Comparison of ENCODE assay signal across 18 cellular contexts in genomic region chr14:24102357-24103048, GRCh38. TPM values are rescaled to one million over a fixed set of nuclear protein-coding genes. Genes with fewer than 3 reads are reported as not detected.
DNase-seq lines count a peak whose midpoint lies in the region; ATAC-seq and TF ChIP-seq lines count a peak whose summit lies in the region.
"Had no signal": no experiment of that assay in that cellular context is flagged by ENCODE, and none has a peak within 500 bp of the region (broad histone marks: within the 10 kb centered on the region; RNA-seq: fewer than 3 reads in every experiment).

No MANE protein-coding gene starts in this region.

- H3K27ac ChIP-seq in spleen: no peak overlapping the region
- no peak overlapping the region for H3K27ac ChIP-seq in esophagus muscularis mucosa (replicated peaks in 1 of 4)
- H3K27ac ChIP-seq: HL-60 had no signal

- H3K36me3 ChIP-seq in Caco-2 (ENCODE audit: control insufficient read depth, insufficient read depth, low read length) (no peaks in the 10 kb centered on the region; the same call in 1 of the 2 replicates), spleen (peaks cover 0 to 78% (median 52%) of the 10 kb centered on the region in 6 donors), esophagus muscularis mucosa (peaks cover 5 to 39% (median 24%) of the 10 kb centered on the region in 4 donors)

- POLR2A ChIA-PET in Caco-2 (lab: Charles Lee): interaction anchor here (0.7 to 1.0 kb wide), 2 partner anchors 13 to 114 kb away, joined by 3 to 4 read pairs; partner anchors contain the start of genes DCAF11, DHRS4L2 and NRL
- POLR2A ChIA-PET in activated naive CD8-positive, alpha-beta T cell treated with anti-CD3 and anti-CD28 coated beads, Interleukin-2, amount 10 ng/mL, durations not matched to agents 7 days and 5 days (lab: Charles Lee): interaction anchor here (1.0 to 1.7 kb wide), 2 partner anchors 9 to 33 kb away, joined by 4 to 7 read pairs; no protein-coding TSS in a partner anchor

- WGBS in spleen, 5 donors: 88 to 95% (median 93%) methylated on average over 7 of the region's 7 CpGs
- 94% methylated on average over 7 of the region's 7 CpGs for WGBS in esophagus muscularis mucosa

- ATAC-seq in GM18505 (IDR thresholded peaks at IDR 0.05; ENCODE audit: unreplicated experiment): no peak
- no peak for ATAC-seq in activated naive CD8-positive, alpha-beta T cell treated with anti-CD3 and anti-CD28 coated beads, Interleukin-2, amount 10 ng/mL, durations not matched to agents 7 days and 5 days (ENCODE audit: low read depth)
- ATAC-seq in GM18498 (IDR thresholded peaks at IDR 0.05; ENCODE audit: unreplicated experiment): no peak

- TF ChIP-seq CTCF in Caco-2 (IDR thresholded peaks at IDR 0.05; ENCODE audit: insufficient read depth in 1 of 2, low read depth in 1 of 2, low read length in 1 of 2, severe bottlenecking in 1 of 2, unreplicated experiment in 1 of 2): no peak
- TF ChIP-seq CTCF in spleen (IDR thresholded peaks at IDR 0.05 in 8 of 11, conservative IDR thresholded peaks at IDR 0.05 in 3 of 11): no peak
- no peak for TF ChIP-seq CTCF in esophagus muscularis mucosa (IDR thresholded peaks at IDR 0.05)

- peak overlapping the region; percentile 27 for H3K27ac Mint-ChIP-seq in Caco-2 (ENCODE audit: unreplicated experiment)
- H3K27ac Mint-ChIP-seq in activated naive CD8-positive, alpha-beta T cell treated with anti-CD3 and anti-CD28 coated beads, Interleukin-2, amount 10 ng/mL, durations not matched to agents 7 days and 5 days: peak overlapping the region; percentile 46
- H3K27ac Mint-ChIP-seq: CD4-positive, CD25-positive, alpha-beta regulatory T cell; CD8-positive, alpha-beta memory T cell had no signal

- no peaks in the 10 kb centered on the region for H3K9me3 Mint-ChIP-seq in Caco-2 (ENCODE audit: unreplicated experiment)
- no peaks in the 10 kb centered on the region for H3K9me3 Mint-ChIP-seq in activated naive CD8-positive, alpha-beta T cell treated with anti-CD3 and anti-CD28 coated beads, Interleukin-2, amount 10 ng/mL, durations not matched to agents 7 days and 5 days
- H3K9me3 Mint-ChIP-seq: CD8-positive, alpha-beta memory T cell; IgD-negative memory B cell had no signal

- no peaks in the 10 kb centered on the region for H3K4me1 ChIP-seq in Caco-2
- H3K4me1 ChIP-seq in spleen: peaks cover 3 to 21% (median 12%) of the 10 kb centered on the region in 6 donors
- H3K4me1 ChIP-seq in esophagus muscularis mucosa: no peaks in the 10 kb centered on the region
- H3K4me1 ChIP-seq: BE2C, HAP-1 had no signal

- H3K4me3 Mint-ChIP-seq in Caco-2 (ENCODE audit: unreplicated experiment): no peak overlapping the region
- no peak overlapping the region for H3K4me3 Mint-ChIP-seq in activated naive CD8-positive, alpha-beta T cell treated with anti-CD3 and anti-CD28 coated beads, Interleukin-2, amount 10 ng/mL, durations not matched to agents 7 days and 5 days
- H3K4me3 Mint-ChIP-seq: CD8-positive, alpha-beta memory T cell; IgD-negative memory B cell had no signal

- H3K9me3 ChIP-seq in Caco-2: peaks cover 9% of the 10 kb centered on the region
- H3K9me3 ChIP-seq in spleen: no peaks in the 10 kb centered on the region
- H3K9me3 ChIP-seq in esophagus muscularis mucosa: no peaks in the 10 kb centered on the region
- H3K9me3 ChIP-seq: BE2C, HAP-1 had no signal

- H3K27me3 ChIP-seq in Caco-2 (replicated peaks; ENCODE audit: control insufficient read depth, insufficient read depth, low read length) (no peaks in the 10 kb centered on the region), spleen (replicated peaks in 1 of 7) (no peaks in the 10 kb centered on the region), esophagus muscularis mucosa (no peaks in the 10 kb centered on the region)
- H3K27me3 ChIP-seq: BE2C had no signal

- no TSS peak for BruUV-seq in Caco-2 (replicated peaks; lab: Mats Ljungman, UMichigan)

- H3K4me1 Mint-ChIP-seq in Caco-2 (ENCODE audit: low read depth, unreplicated experiment): no peaks in the 10 kb centered on the region
- peaks cover 13% of the 10 kb centered on the region for H3K4me1 Mint-ChIP-seq in activated naive CD8-positive, alpha-beta T cell treated with anti-CD3 and anti-CD28 coated beads, Interleukin-2, amount 10 ng/mL, durations not matched to agents 7 days and 5 days
- H3K4me1 Mint-ChIP-seq: CD8-positive, alpha-beta memory T cell had no signal

- peak; percentile 0 for TF ChIP-seq POLR2A in GM18505 (IDR thresholded peaks at IDR 0.05; ENCODE audit: borderline replicate concordance, extremely low read depth, insufficient read depth, insufficient read length)
- no peak for TF ChIP-seq POLR2A in spleen (IDR thresholded peaks at IDR 0.05)
- TF ChIP-seq POLR2A in esophagus muscularis mucosa (IDR thresholded peaks at IDR 0.05; ENCODE audit: low read depth): no peak

- no peak overlapping the region for H3K4me3 ChIP-seq in Caco-2 (ENCODE audit: low read depth, low read length)
- H3K4me3 ChIP-seq in spleen: no peak overlapping the region
- H3K4me3 ChIP-seq in esophagus muscularis mucosa: no peak overlapping the region
- H3K4me3 ChIP-seq: HAP-1 had no signal

- peaks cover 52% of the 10 kb centered on the region for H3K36me3 Mint-ChIP-seq in Caco-2 (ENCODE audit: insufficient read depth, unreplicated experiment)
- H3K36me3 Mint-ChIP-seq in activated naive CD8-positive, alpha-beta T cell treated with anti-CD3 and anti-CD28 coated beads, Interleukin-2, amount 10 ng/mL, durations not matched to agents 7 days and 5 days: peaks cover 41% of the 10 kb centered on the region

- no peaks in the 10 kb centered on the region for H3K27me3 Mint-ChIP-seq in Caco-2 (ENCODE audit: insufficient read depth, unreplicated experiment)
- no peaks in the 10 kb centered on the region for H3K27me3 Mint-ChIP-seq in activated naive CD8-positive, alpha-beta T cell treated with anti-CD3 and anti-CD28 coated beads, Interleukin-2, amount 10 ng/mL, durations not matched to agents 7 days and 5 days
- H3K27me3 Mint-ChIP-seq: CD4-positive, CD25-positive, alpha-beta regulatory T cell; CD8-positive, alpha-beta memory T cell; IgD-negative memory B cell had no signal

- TF ChIP-seq EP300 in esophagus muscularis mucosa (IDR thresholded peaks at IDR 0.05): no peak

- intact Hi-C loops in Caco-2 (cut with micrococcal nuclease; ENCODE audit: unreplicated experiment): no loop called here
- intact Hi-C loops in spleen (cut with DNase I; ENCODE audit: low total_unique reads): no loop called here
- intact Hi-C loops in esophagus muscularis mucosa (cut with DNase I): no loop called here

- CTCF ChIA-PET in Caco-2 (lab: Charles Lee): interaction anchor here (0.5 kb wide), 1 partner anchor 8 kb away, joined by 3 read pairs; no protein-coding TSS in a partner anchor

- DNase-seq in Caco-2 (no peak), spleen (peak; percentile 34), esophagus muscularis mucosa (ENCODE audit: extremely low spot score) (no peak)
- no peak for DNase-seq in activated naive CD8-positive, alpha-beta T cell treated with anti-CD3 and anti-CD28 coated beads, Interleukin-2, amount 10 ng/mL, durations not matched to agents 7 days and 5 days
- DNase-seq: ACHN; BE2C; C1 segment of cervical spinal cord; CD4-positive, CD25-positive, alpha-beta regulatory T cell; CD8-positive, alpha-beta memory T cell; COR-L47; KBM-7 had no signal

RNA-seq across cellular contexts. Expression of gene PCK2, which starts 8.4 kb away (rescaled TPM):
- total RNA-seq in Caco-2 (2022) (132 and 146 TPM in 2 replicates), spleen (10 to 100 TPM; 31.4 to 52.3 (median 34.9) TPM), esophagus muscularis mucosa (10 to 100 TPM in 3 of 4 donors, 1 to 10 TPM in 1; 9.1 to 20.7 (median 12.5) TPM)
- total RNA-seq in activated naive CD8-positive, alpha-beta T cell treated with anti-CD3 and anti-CD28 coated beads, Interleukin-2, amount 10 ng/mL, durations not matched to agents 7 days and 5 days: 10 to 100 TPM; 47.4 to 50.6 TPM
- polyA plus RNA-seq in spleen: 10 to 100 TPM; 25.3 to 35.7 (median 27.9) TPM

RNA-seq across cellular contexts. Expression of gene DCAF11, which starts 12.1 kb away (rescaled TPM):
- total RNA-seq in Caco-2 (2022): 58.1 and 65.9 TPM in 2 replicates
- total RNA-seq in activated naive CD8-positive, alpha-beta T cell treated with anti-CD3 and anti-CD28 coated beads, Interleukin-2, amount 10 ng/mL, durations not matched to agents 7 days and 5 days: 100 to 1,000 TPM; 100 to 105 TPM
- total RNA-seq in spleen: 100 to 1,000 TPM in 2 of 7 donors, 10 to 100 TPM in 5; 73.8 to 110 (median 80.9) TPM
- 10 to 100 TPM; 28.7 to 42.5 (median 32.4) TPM for polyA plus RNA-seq in spleen
- total RNA-seq in esophagus muscularis mucosa: 10 to 100 TPM; 56.0 to 74.9 (median 66.8) TPM

RNA-seq across cellular contexts. Expression of gene NRL, which starts 12.2 kb away (rescaled TPM):
- total RNA-seq in Caco-2 (2022) (2.1 and 2.3 TPM in 2 replicates), spleen (1 to 10 TPM; 2.0 to 7.8 (median 4.2) TPM), esophagus muscularis mucosa (1 to 10 TPM; 1.8 to 3.3 (median 3.0) TPM)
- total RNA-seq in activated naive CD8-positive, alpha-beta T cell treated with anti-CD3 and anti-CD28 coated beads, Interleukin-2, amount 10 ng/mL, durations not matched to agents 7 days and 5 days: 1 to 10 TPM; 3.3 to 3.4 TPM
- 1 to 10 TPM; 2.7 to 4.7 (median 3.7) TPM for polyA plus RNA-seq in spleen

RNA-seq across cellular contexts. Expression of gene FITM1, which starts 28.0 kb away (rescaled TPM):
- total RNA-seq in Caco-2 (2022) (0.39 and 0.44 TPM in 2 replicates), spleen (10 to 100 TPM in 2 of 7 donors, 1 to 10 TPM in 5; 3.7 to 12.9 (median 9.0) TPM), esophagus muscularis mucosa (under 1 TPM in 3 of 4 donors, not detected in 1; 0.34 to 0.83 (median 0.52) TPM)
- 1 to 10 TPM; 1.3 to 1.7 TPM for total RNA-seq in activated naive CD8-positive, alpha-beta T cell treated with anti-CD3 and anti-CD28 coated beads, Interleukin-2, amount 10 ng/mL, durations not matched to agents 7 days and 5 days
- 1 to 10 TPM; 4.6 to 9.6 (median 8.3) TPM for polyA plus RNA-seq in spleen
- total RNA-seq: H4, HT1080 had no signal
- polyA plus RNA-seq: CD8-positive, alpha-beta memory T cell had no signal

RNA-seq across cellular contexts. Expression of gene CPNE6, which starts 31.1 kb away (rescaled TPM):
- not detected in 2 replicates for total RNA-seq in Caco-2 (2022)
- total RNA-seq in activated naive CD8-positive, alpha-beta T cell treated with anti-CD3 and anti-CD28 coated beads, Interleukin-2, amount 10 ng/mL, durations not matched to agents 7 days and 5 days: under 1 TPM in 1 of 2 experiments, not detected in 1; 0.14 TPM
- under 1 TPM in 1 of 7 donors, not detected in 6; 0.13 TPM for total RNA-seq in spleen
- under 1 TPM in 1 of 3 donors, not detected in 2; 0.03 TPM for polyA plus RNA-seq in spleen
- under 1 TPM in 3 of 4 donors, not detected in 1; 0.26 to 0.34 (median 0.33) TPM for total RNA-seq in esophagus muscularis mucosa
- total RNA-seq: CD4-positive, CD25-positive, alpha-beta regulatory T cell; CD8-positive, alpha-beta memory T cell; H4; HT1080 had no signal
- polyA plus RNA-seq: CD4-positive, CD25-positive, alpha-beta regulatory T cell; CD8-positive, alpha-beta memory T cell; IgD-negative memory B cell had no signal
